35 cellular contexts compared by ENCODE assay signal in genomic region chr2:112109278-112109677, GRCh38.
"Had no signal": no experiment of that assay in that cellular context is flagged by ENCODE, and none has a peak within 500 bp of the region (broad histone marks: within the 10 kb centered on the region; RNA-seq: fewer than 3 reads in every experiment).

No MANE protein-coding gene starts in this region.

- ATAC-seq: activated T-cell treated with anti-CD3 and anti-CD28 coated beads, Interleukin-2, amount 50 U/mL, for 72 hours; activated T-helper 17 cell treated with anti-CD3 and anti-CD28 coated beads, Interleukin-2, amount 50 U/mL, for 72 hours; body of pancreas; effector memory CD8-positive, alpha-beta T cell; gastroesophageal sphincter; heart right ventricle; T-cell; WTC11 had no signal

- H3K9me3 ChIP-seq: body of pancreas had no signal

- H3K27ac Mint-ChIP-seq: activated CD4-positive, alpha-beta memory T cell treated with anti-CD3 and anti-CD28 coated beads, Interleukin-2, amount 10 ng/mL, durations not matched to agents 7 days and 5 days; activated CD4-positive, alpha-beta T cell treated with anti-CD3 and anti-CD28 coated beads, Interleukin-2, amount 10 ng/mL, durations not matched to agents 7 days and 5 days; activated naive CD8-positive, alpha-beta T cell; activated T-cell treated with anti-CD3 and anti-CD28 coated beads, Interleukin-2, amount 50 U/mL, for 24 hours; activated T-cell treated with anti-CD3 and anti-CD28 coated beads, Interleukin-2, amount 50 U/mL, for 72 hours; activated T-helper 17 cell treated with anti-CD3 and anti-CD28 coated beads, Interleukin-2, amount 50 U/mL, for 72 hours; effector memory CD8-positive, alpha-beta T cell; T-cell; T-helper 1 cell treated with Interleukin-12 subunit alpha and Interleukin-12 subunit beta and Interleukin-4 antibody, amounts not matched to agents 30 μg/mL and 1 μg/mL, for 36 hours; WTC11 had no signal

- DNase-seq: activated CD4-positive, alpha-beta memory T cell treated with anti-CD3 and anti-CD28 coated beads, Interleukin-2, amount 10 ng/mL, durations not matched to agents 7 days and 5 days; activated CD4-positive, alpha-beta T cell treated with anti-CD3 and anti-CD28 coated beads for 1 hour; activated CD4-positive, alpha-beta T cell treated with anti-CD3 and anti-CD28 coated beads for 4 hours; activated CD4-positive, alpha-beta T cell treated with anti-CD3 and anti-CD28 coated beads, Interleukin-2, amount 10 ng/mL, durations not matched to agents 7 days and 5 days; activated CD4-positive, alpha-beta T cell treated with anti-CD3 and anti-CD28 coated beads, Interleukin-2, amount 50 U/mL, for 4 hours; activated CD8-positive, alpha-beta memory T cell treated with anti-CD3 and anti-CD28 coated beads, Interleukin-2, amount 50 U/mL, for 48 hours; activated effector memory CD4-positive, alpha-beta T cell treated with Interleukin-2 at 50 U/mL for 16 hours; activated gamma-delta T cell treated with Interleukin-2 at 50 U/mL for 16 hours; activated naive CD4-positive, alpha-beta T cell treated with anti-CD3 and anti-CD28 coated beads, Interleukin-2, amount 50 U/mL, for 16 hours; activated naive CD4-positive, alpha-beta T cell treated with Interleukin-2 at 50 U/mL for 16 hours; activated T-cell treated with anti-CD3 and anti-CD28 coated beads for 4 hours; activated T-cell treated with anti-CD3 and anti-CD28 coated beads, Interleukin-2, amount 50 U/mL, for 24 hours; activated T-cell treated with anti-CD3 and anti-CD28 coated beads, Interleukin-2, amount 50 U/mL, for 72 hours; adrenal gland; amygdala; aorta; body of pancreas; caudate nucleus; cortex of kidney; dermis blood vessel endothelial cell; effector CD4-positive, alpha-beta T cell; effector memory CD8-positive, alpha-beta T cell; esophagus squamous epithelium; foreskin melanocyte; heart right ventricle; T-cell had no signal

- H3K4me3 Mint-ChIP-seq: activated CD4-positive, alpha-beta memory T cell treated with anti-CD3 and anti-CD28 coated beads, Interleukin-2, amount 10 ng/mL, durations not matched to agents 7 days and 5 days; activated CD4-positive, alpha-beta T cell treated with anti-CD3 and anti-CD28 coated beads, Interleukin-2, amount 10 ng/mL, durations not matched to agents 7 days and 5 days; activated naive CD8-positive, alpha-beta T cell; activated T-cell treated with anti-CD3 and anti-CD28 coated beads, Interleukin-2, amount 50 U/mL, for 24 hours; activated T-cell treated with anti-CD3 and anti-CD28 coated beads, Interleukin-2, amount 50 U/mL, for 72 hours; activated T-helper 17 cell treated with anti-CD3 and anti-CD28 coated beads, Interleukin-2, amount 50 U/mL, for 72 hours; effector memory CD8-positive, alpha-beta T cell; T-cell; T-helper 1 cell treated with Interleukin-12 subunit alpha and Interleukin-12 subunit beta and Interleukin-4 antibody, amounts not matched to agents 30 μg/mL and 1 μg/mL, for 36 hours; WTC11 had no signal

- H3K4me1 ChIP-seq: adrenal gland, body of pancreas, esophagus squamous epithelium, gastroesophageal sphincter, heart right ventricle had no signal

- H3K4me3 ChIP-seq: adrenal gland, body of pancreas, esophagus squamous epithelium, gastroesophageal sphincter, heart right ventricle had no signal

- FAIRE-seq: colon, endothelial cell of umbilical vein had no signal

- H3K27me3 Mint-ChIP-seq: activated CD4-positive, alpha-beta memory T cell treated with anti-CD3 and anti-CD28 coated beads, Interleukin-2, amount 10 ng/mL, durations not matched to agents 7 days and 5 days; activated CD4-positive, alpha-beta T cell treated with anti-CD3 and anti-CD28 coated beads, Interleukin-2, amount 10 ng/mL, durations not matched to agents 7 days and 5 days; activated naive CD8-positive, alpha-beta T cell; activated T-cell treated with anti-CD3 and anti-CD28 coated beads, Interleukin-2, amount 50 U/mL, for 24 hours; activated T-helper 17 cell treated with anti-CD3 and anti-CD28 coated beads, Interleukin-2, amount 50 U/mL, for 72 hours; effector memory CD8-positive, alpha-beta T cell; T-cell had no signal

- H3K9me3 Mint-ChIP-seq: effector memory CD8-positive, alpha-beta T cell had no signal

- H3K27me3 ChIP-seq: adrenal gland, body of pancreas, esophagus squamous epithelium, gastroesophageal sphincter, heart right ventricle had no signal

- H3K27ac ChIP-seq: adrenal gland, body of pancreas, epithelial cell of prostate, esophagus squamous epithelium, gastroesophageal sphincter, heart right ventricle, VCaP had no signal

- H3K4me1 Mint-ChIP-seq: activated CD4-positive, alpha-beta memory T cell treated with anti-CD3 and anti-CD28 coated beads, Interleukin-2, amount 10 ng/mL, durations not matched to agents 7 days and 5 days; activated CD4-positive, alpha-beta T cell treated with anti-CD3 and anti-CD28 coated beads, Interleukin-2, amount 10 ng/mL, durations not matched to agents 7 days and 5 days; T-cell; WTC11 had no signal
